In genomic region chr16:1311212-1311737, GRCh38 we compare ENCODE assay signal across 8 cellular contexts. TPM values are rescaled to one million over a fixed set of nuclear protein-coding genes. Genes with fewer than 3 reads are reported as not detected.
DNase-seq lines count a peak whose midpoint lies in the region; ATAC-seq and TF ChIP-seq lines count a peak whose summit lies in the region.

No MANE protein-coding gene starts in this region.

- CTCF ChIA-PET in activated B cell treated with CpG ODN at 0.5 μM for 24 hours (lab: Charles Lee), result interaction anchor here (1.5 kb wide), 1 partner anchor 20 kb away, joined by 4 read pairs; no protein-coding TSS in a partner anchor

- ATAC-seq in activated B cell treated with CpG ODN at 0.5 μM for 24 hours (ENCODE audit: low read depth) (no peak), right cardiac atrium (no peak)

- peak overlapping the region; percentile 96 for H3K27ac Mint-ChIP-seq in activated B cell treated with CpG ODN at 0.5 μM for 24 hours

- peak overlapping the region; percentile 22 for H3K27ac ChIP-seq in right cardiac atrium (ENCODE audit: low read length)
- peak overlapping the region in 15 of 21 experiments; percentile 39 to 100 (median 81) for H3K27ac ChIP-seq in skin epidermis

- no peaks in the 10 kb centered on the region for H3K27me3 Mint-ChIP-seq in activated B cell treated with CpG ODN at 0.5 μM for 24 hours

- peaks cover 8% of the 10 kb centered on the region for H3K4me1 ChIP-seq in HAP-1
- H3K4me1 ChIP-seq in right cardiac atrium (ENCODE audit: control insufficient read depth, insufficient read depth, low read length), result peaks cover 13% of the 10 kb centered on the region

- H3K4me3 ChIP-seq in HAP-1 (peak overlapping the region; percentile 78), right cardiac atrium (ENCODE audit: low read length) (peak overlapping the region; percentile 98), skin epidermis (peak overlapping the region; percentile 46 to 86 (median 80))

- TF ChIP-seq CTCF in activated B cell treated with CpG ODN at 0.5 μM for 24 hours (IDR thresholded peaks at IDR 0.05), result no peak

- no peaks in the 10 kb centered on the region for H3K9me3 ChIP-seq in HAP-1
- H3K9me3 ChIP-seq in right cardiac atrium (ENCODE audit: control insufficient read depth, low read length), result no peaks in the 10 kb centered on the region

- H3K4me1 Mint-ChIP-seq in activated B cell treated with CpG ODN at 0.5 μM for 24 hours, result peaks cover 50% of the 10 kb centered on the region

- POLR2A ChIA-PET in activated B cell treated with CpG ODN at 0.5 μM for 24 hours (lab: Charles Lee), result interaction anchor here (0.7 to 3.0 kb wide), 5 partner anchors 11 to 941 kb away, joined by 3 to 26 read pairs (median 3); partner anchors contain the start of gene MRPL28

- in situ Hi-C loops in HAP-1 (cut with MboI; ENCODE audit: low sequenced_read_pairs), result no loop called here

- no peaks in the 10 kb centered on the region for H3K27me3 ChIP-seq in HAP-1 (ENCODE audit: low read depth)
- no peaks in the 10 kb centered on the region for H3K27me3 ChIP-seq in right cardiac atrium (ENCODE audit: control insufficient read depth, insufficient read depth)

- 14% methylated on average over 13 of the region's 13 CpGs for WGBS in right cardiac atrium

- H3K36me3 Mint-ChIP-seq in activated B cell treated with CpG ODN at 0.5 μM for 24 hours (ENCODE audit: low read depth), result peaks cover 44% of the 10 kb centered on the region

- peaks cover 46% of the 10 kb centered on the region for H3K36me3 ChIP-seq in HAP-1 (replicated peaks)

- intact Hi-C loops in activated B cell treated with CpG ODN at 0.5 μM for 24 hours (cut with micrococcal nuclease), result loop anchor here (2.0 kb wide), 1 partner anchor 16 kb away; no protein-coding TSS in a partner anchor
- intact Hi-C loops in right cardiac atrium (cut with DNase I), result no loop called here

- no peaks in the 10 kb centered on the region for H3K9me3 Mint-ChIP-seq in activated B cell treated with CpG ODN at 0.5 μM for 24 hours

- H3K4me3 Mint-ChIP-seq in activated B cell treated with CpG ODN at 0.5 μM for 24 hours, result peak overlapping the region; percentile 98

- DNase-seq in HAP-1 (ENCODE audit: low spot score in 2 of 2) (peak in 1 of 2 experiments; percentile 49), activated B cell treated with CpG ODN at 0.5 μM for 24 hours (no peak), right cardiac atrium (peak in 1 of 3 donors; percentile 61), NCI-H2227 treated with DMSO at 0.1 percent for 48 hours (lab: John Stamatoyannopoulos, UW) (no peak), germinal center (ENCODE audit: low spot score) (no peak), ureter (ENCODE audit: low spot score) (no peak), HuH-7 (ENCODE audit: low spot score) (no peak)

RNA-seq across cellular contexts. Expression of gene UBE2I, which starts 1.8 kb away (rescaled TPM):
- total RNA-seq in activated B cell treated with CpG ODN at 0.5 μM for 24 hours, result 220 and 240 TPM in 2 replicates
- total RNA-seq in right cardiac atrium, result 10 to 100 TPM; 73.5 to 95.3 (median 87.8) TPM
- polyA plus RNA-seq in right cardiac atrium, result 76.5 TPM
- total RNA-seq in ureter, result 150 TPM

RNA-seq across cellular contexts. Expression of gene BAIAP3, which starts 22.2 kb away (rescaled TPM):
- 6.5 and 8.5 TPM in 2 replicates for total RNA-seq in activated B cell treated with CpG ODN at 0.5 μM for 24 hours
- total RNA-seq in right cardiac atrium, result 1 to 10 TPM in 3 of 4 donors, under 1 TPM in 1; 0.53 to 2.7 (median 2.0) TPM
- polyA plus RNA-seq in right cardiac atrium, result 1.6 TPM
- total RNA-seq in ureter, result 3.9 TPM

RNA-seq across cellular contexts. Expression of gene TSR3, which starts 40.4 kb away (rescaled TPM):
- total RNA-seq in activated B cell treated with CpG ODN at 0.5 μM for 24 hours, result 45.3 and 49.0 TPM in 2 replicates
- total RNA-seq in right cardiac atrium, result 10 to 100 TPM; 49.6 to 54.0 (median 52.8) TPM
- polyA plus RNA-seq in right cardiac atrium, result 58.5 TPM
- total RNA-seq in ureter, result 38.2 TPM

RNA-seq across cellular contexts. Expression of gene GNPTG, which starts 40.5 kb away (rescaled TPM):
- 36.3 and 40.2 TPM in 2 replicates for total RNA-seq in activated B cell treated with CpG ODN at 0.5 μM for 24 hours
- 10 to 100 TPM; 39.7 to 45.3 (median 43.0) TPM for total RNA-seq in right cardiac atrium
- 47.1 TPM for polyA plus RNA-seq in right cardiac atrium
- total RNA-seq in ureter, result 67.6 TPM

RNA-seq across cellular contexts. Expression of gene TPSD1, which starts 55.4 kb away (rescaled TPM):
- not detected in 2 replicates for total RNA-seq in activated B cell treated with CpG ODN at 0.5 μM for 24 hours
- under 1 TPM in 2 of 4 donors, not detected in 2; 0.26 to 0.85 TPM for total RNA-seq in right cardiac atrium
- 0.16 TPM for polyA plus RNA-seq in right cardiac atrium
- total RNA-seq in ureter, result 5.0 TPM
